In the genomic region with DNA sequence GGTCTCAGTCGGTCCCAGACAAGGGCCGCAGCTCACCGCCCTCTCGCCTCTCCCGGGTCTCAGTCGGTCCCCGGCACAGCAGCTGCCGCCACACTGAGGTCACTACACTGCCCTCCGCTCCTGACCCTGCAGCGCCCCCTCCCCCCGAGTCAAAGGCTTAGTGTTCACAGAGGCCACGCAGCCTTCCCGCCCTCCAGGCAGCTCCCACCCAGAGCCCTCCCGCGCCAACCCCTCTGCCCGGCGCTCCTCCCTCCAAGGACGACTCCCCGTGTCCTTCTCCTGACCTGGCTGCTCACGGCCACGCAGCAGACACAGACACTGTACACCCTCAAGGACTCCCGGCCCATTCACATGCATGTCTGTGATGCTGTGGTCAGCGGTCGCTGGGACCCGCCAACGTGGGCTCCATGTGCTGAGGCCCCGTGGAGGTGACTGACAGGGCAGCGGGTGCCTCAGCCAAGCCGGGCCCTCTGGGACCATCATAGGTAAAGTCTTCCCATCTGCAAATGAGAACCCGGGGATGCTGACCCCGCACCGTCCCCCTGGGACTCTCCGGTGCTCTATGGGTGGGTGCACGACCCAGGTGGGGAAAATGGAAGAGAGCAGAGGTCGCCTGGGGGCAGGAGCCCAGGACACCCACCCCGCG, we compare ENCODE assay signal across 1 cellular context.
TF ChIP-seq lines count a peak whose summit lies in the region.

No MANE protein-coding gene starts in this region.

TF ChIP-seq in IMR-90, 13 proteins besides CTCF, POLR2A, EP300 and RAD21 (continued from another document):
- TF ChIP-seq SMC3 (IDR thresholded peaks at IDR 0.05; ENCODE audit: low read depth, low read length), result no peak
